ENCODE assay signal across 20 cellular contexts in genomic region chr14:89731534-89731933, GRCh38.
DNase-seq lines count a peak whose midpoint lies in the region; ATAC-seq, FAIRE-seq and TF ChIP-seq lines count a peak whose summit lies in the region.
"Had no signal": no experiment of that assay in that cellular context is flagged by ENCODE, and none has a peak within 500 bp of the region (broad histone marks: within the 10 kb centered on the region; RNA-seq: fewer than 3 reads in every experiment).

No MANE protein-coding gene starts in this region.

- no peak overlapping the region for H4K91ac ChIP-seq in IMR-90 (ENCODE audit: insufficient read depth, low read depth, low read length)

- FAIRE-seq in HepG2 (lab: Jason Lieb, UNC) (no peak), K562 (lab: Jason Lieb, UNC) (no peak)
- FAIRE-seq: G401.6, GM12892, H1 had no signal

- H4K8ac ChIP-seq in IMR-90 (ENCODE audit: low read depth in 2 of 2, low read length in 2 of 2) = no peak overlapping the region

- TF ChIP-seq CTCF in HepG2 (CRISPR knock-in tag; IDR thresholded peaks at IDR 0.05) (no peak), right lobe of liver (IDR thresholded peaks at IDR 0.05) (no peak), IMR-90 (conservative IDR thresholded peaks at IDR 0.05; ENCODE audit: low read depth, low read length) (no peak), K562 (IDR thresholded peaks at IDR 0.05 in 2 of 3, conservative IDR thresholded peaks at IDR 0.05 in 1 of 3; ENCODE audit: insufficient read depth in 2 of 3, low read depth in 1 of 3, low read length in 3 of 3) (no peak), omental fat pad (IDR thresholded peaks at IDR 0.05) (no peak)

- H3K4ac ChIP-seq in IMR-90 (ENCODE audit: low read depth, low read length) = no peak overlapping the region

- no peak overlapping the region for H2BK120ac ChIP-seq in IMR-90 (ENCODE audit: low read depth, low read length)

- no peaks in the 10 kb centered on the region for H3K4me1 ChIP-seq in HepG2 (ENCODE audit: insufficient read depth, low read length)
- H3K4me1 ChIP-seq in right lobe of liver = no peaks in the 10 kb centered on the region
- no peaks in the 10 kb centered on the region for H3K4me1 ChIP-seq in IMR-90 (ENCODE audit: control insufficient read depth, insufficient read depth, low read length)
- no peaks in the 10 kb centered on the region for H3K4me1 ChIP-seq in K562 (replicated peaks in 1 of 2; ENCODE audit: control insufficient read depth in 2 of 2, insufficient read depth in 2 of 2, low read length in 2 of 2)
- H3K4me1 ChIP-seq: Caco-2 had no signal

- no peak overlapping the region for H3K9ac ChIP-seq in HepG2 (ENCODE audit: insufficient read depth, low read depth, low read length)
- H3K9ac ChIP-seq in IMR-90 (ENCODE audit: low read depth, low read length) = no peak overlapping the region
- no peak overlapping the region for H3K9ac ChIP-seq in K562 (ENCODE audit: insufficient read depth in 1 of 2, low read depth in 2 of 2, low read length in 2 of 2)
- H3K9ac ChIP-seq: GM23248 had no signal

- H3K4me3 ChIP-seq in HepG2 (replicated peaks in 1 of 3; ENCODE audit: insufficient read depth in 1 of 3, low read depth in 2 of 3, low read length in 3 of 3) (no peak overlapping the region), right lobe of liver (no peak overlapping the region), IMR-90 (ENCODE audit: insufficient read depth, low read depth, low read length) (no peak overlapping the region), K562 (no peak overlapping the region)
- H3K4me3 ChIP-seq: GM23248 had no signal

- no peak overlapping the region for H2AK9ac ChIP-seq in IMR-90 (replicated peaks; ENCODE audit: low read depth, low read length, poor library complexity)

- 65% methylated on average over 4 of the region's 4 CpGs for WGBS in HepG2 (ENCODE audit: low lambda C conversion rate)
- WGBS in right lobe of liver (ENCODE audit: insufficient coverage, low coverage, low lambda C conversion rate, missing lambda C conversion rate) = 85% methylated on average over 4 of the region's 4 CpGs
- no CpG with 5 or more reads among the region's 4 CpGs for WGBS in IMR-90 (ENCODE audit: extremely low coverage in 2 of 2, insufficient read length in 1 of 2), 2 experiments
- WGBS in K562 (ENCODE audit: insufficient coverage, low coverage, missing lambda C conversion rate) = 3% methylated on average over 4 of the region's 4 CpGs

- H3K27me3 ChIP-seq in HepG2 (ENCODE audit: control insufficient read depth in 1 of 2, insufficient read depth in 2 of 2, low read length in 2 of 2) (0 out of 5 replicates have a peak, but pooled peaks cover 0 to 6% of the 10 kb centered on the region in 2 experiments), right lobe of liver (no peaks in the 10 kb centered on the region), IMR-90 (ENCODE audit: control insufficient read depth, insufficient read depth, low read length) (no peaks in the 10 kb centered on the region), K562 (ENCODE audit: control insufficient read depth in 2 of 2, insufficient read depth in 2 of 2, low read length in 2 of 2) (no peaks in the 10 kb centered on the region)

- TF ChIP-seq EP300 in HepG2 (IDR thresholded peaks at IDR 0.05; ENCODE audit: low read depth in 2 of 2, low read length in 2 of 2) (no peak), HepG2 (CRISPR knock-in tag; IDR thresholded peaks at IDR 0.05; ENCODE audit: borderline replicate concordance) (no peak), K562 (IDR thresholded peaks at IDR 0.05; ENCODE audit: low read length) (no peak)

- no peaks in the 10 kb centered on the region for H3K9me1 ChIP-seq in IMR-90 (ENCODE audit: insufficient read depth, low read length)
- no peaks in the 10 kb centered on the region for H3K9me1 ChIP-seq in K562 (ENCODE audit: control insufficient read depth, insufficient read depth, low read length)

- dilution Hi-C loops in IMR-90 (cut with HindIII; ENCODE audit: low sequenced_read_pairs, unreplicated experiment) = no loop called here

- H3K27ac ChIP-seq in HepG2 (ENCODE audit: extremely low read length, insufficient read depth, low read length) = no peak overlapping the region
- no peak overlapping the region for H3K27ac ChIP-seq in right lobe of liver
- no peak overlapping the region for H3K27ac ChIP-seq in IMR-90 (ENCODE audit: insufficient read depth, low read length)
- no peak overlapping the region for H3K27ac ChIP-seq in K562 (ENCODE audit: extremely low read depth, low read depth, low read length)
- H3K27ac ChIP-seq: GM23248 had no signal

- no peaks in the 10 kb centered on the region for H3K79me1 ChIP-seq in IMR-90 (ENCODE audit: low read depth in 1 of 2, low read length in 2 of 2)

- no peak overlapping the region for H2AK5ac ChIP-seq in IMR-90 (ENCODE audit: low read depth, low read length)

- H3K36me3 ChIP-seq in HepG2 (replicated peaks in 1 of 2; ENCODE audit: control insufficient read depth in 1 of 2, insufficient read depth in 2 of 2, low read length in 2 of 2) (no peaks in the 10 kb centered on the region), right lobe of liver (no peaks in the 10 kb centered on the region), IMR-90 (ENCODE audit: control insufficient read depth, insufficient read depth, low read length) (no peaks in the 10 kb centered on the region), K562 (ENCODE audit: control insufficient read depth, insufficient read depth, low read length) (no peaks in the 10 kb centered on the region)

- no peak for TF ChIP-seq POLR2A in HepG2 (IDR thresholded peaks at IDR 0.05; ENCODE audit: insufficient read depth in 1 of 2, low read depth in 2 of 2, low read length in 2 of 2)
- no peak for TF ChIP-seq POLR2A in right lobe of liver (IDR thresholded peaks at IDR 0.05)
- TF ChIP-seq POLR2A in IMR-90 (IDR thresholded peaks at IDR 0.05; ENCODE audit: low read depth, low read length) = no peak
- TF ChIP-seq POLR2A in K562 (conservative IDR thresholded peaks at IDR 0.05) = no peak

- H3K9me3 ChIP-seq in HepG2 (ENCODE audit: low read length) (no peaks in the 10 kb centered on the region), right lobe of liver (no peaks in the 10 kb centered on the region), IMR-90 (ENCODE audit: control insufficient read depth, insufficient read depth, low read length) (no peaks in the 10 kb centered on the region), K562 (replicated peaks; ENCODE audit: control insufficient read depth, insufficient read depth, low read depth, low read length) (no peaks in the 10 kb centered on the region)
- H3K9me3 ChIP-seq: Caco-2 had no signal

- in situ Hi-C loops in HepG2 (cut with HindIII; ENCODE audit: extremely low pct_ligation_motif_present, low pct_unique_long_range_greater_than_20kb) = no loop called here
- in situ Hi-C loops in IMR-90 (cut with MboI; ENCODE audit: low sequenced_read_pairs) = no loop called here
- in situ Hi-C loops in K562 (cut with MboI) = no loop called here

- H3K18ac ChIP-seq in IMR-90 (ENCODE audit: low read depth, low read length) = no peak overlapping the region

- H3K4me2 ChIP-seq in HepG2 (ENCODE audit: low read depth, low read length) (no peak overlapping the region), IMR-90 (ENCODE audit: low read depth, low read length) (no peak overlapping the region), K562 (ENCODE audit: insufficient read depth, low read length) (no peak overlapping the region)

- no peak overlapping the region for H4K5ac ChIP-seq in IMR-90 (ENCODE audit: low read depth, low read length)

- ATAC-seq in HepG2 = no peak
- ATAC-seq in right lobe of liver = no peak
- no peak for ATAC-seq in IMR-90 (ENCODE audit: low read depth)
- no peak for ATAC-seq in K562
- ATAC-seq in omental fat pad (ENCODE audit: low FRiP score) = no peak
- ATAC-seq: CD8-positive, alpha-beta T cell had no signal

- TF ChIP-seq RAD21 in HepG2 (CRISPR knock-in tag; IDR thresholded peaks at IDR 0.05) (no peak), IMR-90 (IDR thresholded peaks at IDR 0.05; ENCODE audit: low read length) (no peak), K562 (CRISPR knock-in tag; conservative IDR thresholded peaks at IDR 0.05 in 1 of 2, IDR thresholded peaks at IDR 0.05 in 1 of 2) (no peak)

- H2AFZ ChIP-seq in HepG2 (ENCODE audit: low read length) (no peak overlapping the region), IMR-90 (replicated peaks; ENCODE audit: low read length, poor library complexity) (no peak overlapping the region), K562 (ENCODE audit: low read depth, low read length) (no peak overlapping the region)
- H2AFZ ChIP-seq: GM23248 had no signal

- H3K56ac ChIP-seq in IMR-90 (ENCODE audit: extremely low read depth, insufficient read depth, low read length) = no peak overlapping the region

- H3K79me2 ChIP-seq in HepG2 (ENCODE audit: insufficient read depth, low read length) (no peaks in the 10 kb centered on the region), K562 (ENCODE audit: control insufficient read depth, insufficient read depth, low read length) (no peaks in the 10 kb centered on the region)

- CTCF ChIA-PET in HepG2 (lab: Yijun Ruan, JAX; ENCODE audit: low intra/inter-chr PET ratio, low total read pairs) = no interaction called here
- CTCF ChIA-PET in IMR-90 (lab: Yijun Ruan, JAX) = no interaction called here
- CTCF ChIA-PET in K562 (lab: Yijun Ruan, JAX; ENCODE audit: low intra/inter-chr PET ratio) = no interaction called here

- H2BK15ac ChIP-seq in IMR-90 (ENCODE audit: low read depth, low read length) = no peak overlapping the region

- no peak overlapping the region for H3K23ac ChIP-seq in IMR-90 (ENCODE audit: low read depth, low read length)

- H2BK5ac ChIP-seq in IMR-90 (ENCODE audit: low read depth, low read length, poor library complexity, severe bottlenecking) = no peak overlapping the region

- intact Hi-C loops in HepG2 (cut with micrococcal nuclease; ENCODE audit: unreplicated experiment) = no loop called here
- intact Hi-C loops in right lobe of liver (cut with DNase I) = no loop called here
- intact Hi-C loops in IMR-90 (cut with micrococcal nuclease) = no loop called here
- intact Hi-C loops in K562 (cut with micrococcal nuclease) = no loop called here

- BruUV-seq in HepG2 (replicated peaks; lab: Mats Ljungman, UMichigan) (no TSS peak), IMR-90 (replicated peaks; lab: Mats Ljungman, UMichigan) (no TSS peak), K562 (replicated peaks; lab: Mats Ljungman, UMichigan) (no TSS peak)

- POLR2A ChIA-PET in HepG2 (lab: Yijun Ruan, JAX) = no interaction called here
- POLR2A ChIA-PET in IMR-90 (lab: Charles Lee; ENCODE audit: unreplicated experiment) = no interaction called here
- POLR2A ChIA-PET in K562 (lab: Yijun Ruan, JAX) = no interaction called here

- DNase-seq in HepG2 (ENCODE audit: low spot score) = no peak
- DNase-seq in right lobe of liver = no peak
- DNase-seq in IMR-90 = no peak
- no peak for DNase-seq in K562 (ENCODE audit: extremely low read depth in 1 of 4, low spot score in 3 of 4)
- no peak for DNase-seq in T-helper 9 cell
- DNase-seq in stimulated activated CD4-positive, alpha-beta T cell treated with anti-CD3 and anti-CD28 coated beads, Interleukin-12 subunit alpha, Interleukin-12 subunit beta, amount 100 ng/mL, for 4 hours = no peak
- no peak for DNase-seq in omental fat pad (ENCODE audit: low spot score)
- DNase-seq: 8988T; C1 segment of cervical spinal cord; Caco-2; CD4-positive, CD25-positive, alpha-beta regulatory T cell; CD8-positive, alpha-beta T cell; DMS153; DND-41; GM23248; H7; HCEC 1CT had no signal

- H4K20me1 ChIP-seq in HepG2 (ENCODE audit: insufficient read depth, low read length) (no peaks in the 10 kb centered on the region), IMR-90 (ENCODE audit: insufficient read depth, low read length) (no peaks in the 10 kb centered on the region), K562 (replicated peaks; ENCODE audit: control insufficient read depth, insufficient read depth, low read length) (no peaks in the 10 kb centered on the region)

- H2BK20ac ChIP-seq in IMR-90 (ENCODE audit: low read depth, low read length) = no peak overlapping the region

- H3K14ac ChIP-seq in IMR-90 (replicated peaks; ENCODE audit: low read depth, low read length) = no peak overlapping the region

Comparison
In these comparisons a context has a peak if more than half of its experiments do, and no peak if none do; other contexts are left out.
1. Of the 241 proteins assayed by ChIP-seq in both HepG2 and K562: peak only in HepG2: MAFF and MAFK; only in K562: none; in both: none; in neither: 239.